Comparison of ENCODE assay signal across 8 cellular contexts in the genomic region with DNA sequence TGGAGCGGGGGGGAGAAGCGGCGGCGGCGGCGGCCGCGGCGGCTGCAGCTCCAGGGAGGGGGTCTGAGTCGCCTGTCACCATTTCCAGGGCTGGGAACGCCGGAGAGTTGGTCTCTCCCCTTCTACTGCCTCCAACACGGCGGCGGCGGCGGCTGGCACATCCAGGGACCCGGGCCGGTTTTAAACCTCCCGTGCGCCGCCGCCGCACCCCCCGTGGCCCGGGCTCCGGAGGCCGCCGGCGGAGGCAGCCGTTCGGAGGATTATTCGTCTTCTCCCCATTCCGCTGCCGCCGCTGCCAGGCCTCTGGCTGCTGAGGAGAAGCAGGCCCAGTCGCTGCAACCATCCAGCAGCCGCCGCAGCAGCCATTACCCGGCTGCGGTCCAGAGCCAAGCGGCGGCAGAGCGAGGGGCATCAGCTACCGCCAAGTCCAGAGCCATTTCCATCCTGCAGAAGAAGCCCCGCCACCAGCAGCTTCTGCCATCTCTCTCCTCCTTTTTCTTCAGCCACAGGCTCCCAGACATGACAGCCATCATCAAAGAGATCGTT. TPM values are rescaled to one million over a fixed set of nuclear protein-coding genes. Genes with fewer than 3 reads are reported as not detected.
DNase-seq lines count a peak whose midpoint lies in the region; ATAC-seq, FAIRE-seq and TF ChIP-seq lines count a peak whose summit lies in the region.
"Not testable (repeated sequence)": the region's sequence is repeated elsewhere in the genome, so short reads cannot be mapped to it uniquely, and the experiment has no call there.

No MANE protein-coding gene starts in this region.

- BruUV-seq in A673 (replicated peaks; lab: Mats Ljungman, UMichigan); K562 (replicated peaks; lab: Mats Ljungman, UMichigan): not testable (repeated sequence)

- TF ChIP-seq POLR2A in K562 (conservative IDR thresholded peaks at IDR 0.05): not testable (repeated sequence)

- FAIRE-seq in K562 (lab: Jason Lieb, UNC): not testable (repeated sequence)

- TF ChIP-seq RAD21 in K562 (CRISPR knock-in tag; conservative IDR thresholded peaks at IDR 0.05 in 1 of 2, IDR thresholded peaks at IDR 0.05 in 1 of 2): not testable (repeated sequence)

- peak overlapping the region; percentile 91 for H3K27ac ChIP-seq in A673 (ENCODE audit: low read depth, low read length, poor library complexity, severe bottlenecking)
- H3K27ac ChIP-seq in K562 (ENCODE audit: extremely low read depth, low read depth, low read length): peak overlapping the region; percentile 79
- H3K27ac ChIP-seq in skin epidermis: peak overlapping the region; percentile 86 to 100 (median 96)

- WGBS in K562 (ENCODE audit: insufficient coverage, low coverage, missing lambda C conversion rate): 0% methylated on average over 14 of the region's 47 CpGs

- not testable (repeated sequence) for H3K27me3 ChIP-seq in A673 (replicated peaks; ENCODE audit: insufficient read depth, low read depth, low read length, poor library complexity); K562 (ENCODE audit: control insufficient read depth in 2 of 2, insufficient read depth in 2 of 2, low read length in 2 of 2)

- H3K36me3 ChIP-seq in A673 (ENCODE audit: insufficient read depth, low read length, poor library complexity, severe bottlenecking); K562 (ENCODE audit: control insufficient read depth, insufficient read depth, low read length): not testable (repeated sequence)

- ATAC-seq in GM21717 (IDR thresholded peaks at IDR 0.05; ENCODE audit: unreplicated experiment) (peak; percentile 3), K562 (peak; percentile 3; the same call in 2 of the 3 replicates)
- not testable (repeated sequence) for ATAC-seq in memory B cell (ENCODE audit: low read depth)

- peak overlapping the region; percentile 86 for H3K4me2 ChIP-seq in K562 (ENCODE audit: insufficient read depth, low read length)

- not testable (repeated sequence) for TF ChIP-seq CTCF in A673 (conservative IDR thresholded peaks at IDR 0.05; ENCODE audit: low read depth, low read length); K562 (IDR thresholded peaks at IDR 0.05 in 2 of 3, conservative IDR thresholded peaks at IDR 0.05 in 1 of 3; ENCODE audit: insufficient read depth in 2 of 3, low read depth in 1 of 3, low read length in 3 of 3); foreskin fibroblast (IDR thresholded peaks at IDR 0.05; ENCODE audit: low read depth, low read length)

- TF ChIP-seq EP300 in K562 (IDR thresholded peaks at IDR 0.05; ENCODE audit: low read length): not testable (repeated sequence)

- H3K4me3 ChIP-seq in A673 (ENCODE audit: low read depth, low read length, poor library complexity, severe bottlenecking) (peak overlapping the region; percentile 80), K562 (peak overlapping the region; percentile 88), foreskin fibroblast (ENCODE audit: low read depth in 1 of 2, low read length in 2 of 2) (peak overlapping the region; percentile 98), skin epidermis (peak overlapping the region; percentile 66 to 93 (median 77))

- POLR2A ChIA-PET in A673 (lab: Charles Lee; ENCODE audit: low non-redundant PET): not testable (repeated sequence)
- POLR2A ChIA-PET in activated CD4-positive, alpha-beta memory T cell treated with anti-CD3 and anti-CD28 coated beads for 36 hours (lab: Charles Lee): interaction anchor here (1.1 to 4.9 kb wide), 5 partner anchors 46 to 525 kb away, joined by 3 to 33 read pairs (median 10); partner anchors contain the start of gene ATAD1
- POLR2A ChIA-PET in K562 (lab: Yijun Ruan, JAX): interaction anchor here (0.6 to 2.6 kb wide), 4 partner anchors 8 to 202 kb away, joined by 3 to 11 read pairs (median 3); no protein-coding TSS in a partner anchor

- not testable (repeated sequence) for H3K9me1 ChIP-seq in K562 (ENCODE audit: control insufficient read depth, insufficient read depth, low read length)

- in situ Hi-C loops in K562 (cut with MboI): loop anchor here (25.0 kb wide), 1 partner anchor 223 kb away; no protein-coding TSS in a partner anchor

- peaks cover 15% of the 10 kb centered on the region for H3K36me3 Mint-ChIP-seq in activated CD4-positive, alpha-beta memory T cell treated with anti-CD3 and anti-CD28 coated beads for 36 hours
- H3K36me3 Mint-ChIP-seq in memory B cell: not testable (repeated sequence)

- peaks cover 46% of the 10 kb centered on the region for H3K4me1 Mint-ChIP-seq in activated CD4-positive, alpha-beta memory T cell treated with anti-CD3 and anti-CD28 coated beads for 36 hours (ENCODE audit: low read depth)
- H3K4me1 Mint-ChIP-seq in memory B cell: peaks cover 36% of the 10 kb centered on the region

- DNase-seq in A673 (ENCODE audit: low spot score): peak; percentile 34
- peak; percentile 47 for DNase-seq in NCI-H82 (lab: John Stamatoyannopoulos, UW)
- DNase-seq in activated CD4-positive, alpha-beta memory T cell treated with anti-CD3 and anti-CD28 coated beads for 36 hours: peak; percentile 44
- peak in 1 of 4 experiments; percentile 16 for DNase-seq in K562 (ENCODE audit: extremely low read depth in 1 of 4, low spot score in 3 of 4)
- DNase-seq in foreskin fibroblast: peak in 1 of 2 donors; percentile 37
- peak; percentile 21 to 39 for DNase-seq in memory B cell (ENCODE audit: low spot score in 2 of 2)

- peak overlapping the region; percentile 78 to 90 for H3K9ac ChIP-seq in K562 (ENCODE audit: insufficient read depth in 1 of 2, low read depth in 2 of 2, low read length in 2 of 2)

- H3K4me1 ChIP-seq in A673 (ENCODE audit: insufficient read depth, low read length, poor library complexity, severe bottlenecking) (peaks cover 18% of the 10 kb centered on the region), K562 (replicated peaks in 1 of 2; ENCODE audit: control insufficient read depth in 2 of 2, insufficient read depth in 2 of 2, low read length in 2 of 2) (peaks cover 3 to 11% of the 10 kb centered on the region in 2 experiments; a peak in 4 of 5 replicates)

- H2AFZ ChIP-seq in K562 (ENCODE audit: low read depth, low read length): not testable (repeated sequence)

- H3K9me3 ChIP-seq in A673 (ENCODE audit: low read depth, low read length, poor library complexity, severe bottlenecking); K562 (replicated peaks; ENCODE audit: control insufficient read depth, insufficient read depth, low read depth, low read length): not testable (repeated sequence)

- peaks cover 54% of the 10 kb centered on the region for H3K79me2 ChIP-seq in K562 (ENCODE audit: control insufficient read depth, insufficient read depth, low read length)

- H4K20me1 ChIP-seq in K562 (replicated peaks; ENCODE audit: control insufficient read depth, insufficient read depth, low read length): peaks cover 11% of the 10 kb centered on the region; the same call in 1 of the 2 replicates

- H3K9me3 Mint-ChIP-seq in activated CD4-positive, alpha-beta memory T cell treated with anti-CD3 and anti-CD28 coated beads for 36 hours; memory B cell: not testable (repeated sequence)

- intact Hi-C loops in A673 (cut with micrococcal nuclease; ENCODE audit: unreplicated experiment) (loop anchor here (5.0 to 10.0 kb wide), 3 partner anchors 111 to 688 kb away; partner anchors contain the start of gene PAPSS2), K562 (cut with micrococcal nuclease) (loop anchor here (2.0 to 5.0 kb wide), 3 partner anchors 15 to 523 kb away; partner anchors contain the start of gene ATAD1)
- intact Hi-C loops in activated CD4-positive, alpha-beta memory T cell treated with anti-CD3 and anti-CD28 coated beads for 36 hours (cut with micrococcal nuclease): loop anchor here (2.0 to 10.0 kb wide), 8 partner anchors 201 to 1388 kb away; partner anchors contain the start of genes FAS, LIPA and PAPSS2

- peak overlapping the region; percentile 90 for H3K4me3 Mint-ChIP-seq in activated CD4-positive, alpha-beta memory T cell treated with anti-CD3 and anti-CD28 coated beads for 36 hours
- peak overlapping the region; percentile 97 for H3K4me3 Mint-ChIP-seq in memory B cell

- not testable (repeated sequence) for H3K27me3 Mint-ChIP-seq in activated CD4-positive, alpha-beta memory T cell treated with anti-CD3 and anti-CD28 coated beads for 36 hours; memory B cell

- H3K27ac Mint-ChIP-seq in activated CD4-positive, alpha-beta memory T cell treated with anti-CD3 and anti-CD28 coated beads for 36 hours: peak overlapping the region; percentile 94
- H3K27ac Mint-ChIP-seq in memory B cell: peak overlapping the region; percentile 93

- CTCF ChIA-PET in A673 (lab: Charles Lee); activated CD4-positive, alpha-beta memory T cell treated with anti-CD3 and anti-CD28 coated beads for 36 hours (lab: Charles Lee): not testable (repeated sequence)
- CTCF ChIA-PET in K562 (lab: Yijun Ruan, JAX; ENCODE audit: low intra/inter-chr PET ratio): interaction anchor here (0.7 kb wide), 1 partner anchor 8 kb away, joined by 3 read pairs; no protein-coding TSS in a partner anchor

RNA-seq across cellular contexts. Expression of gene PTEN, which starts 0.6 kb away (rescaled TPM):
- total RNA-seq in A673 (2021) (66.0 and 66.4 TPM in 2 replicates), K562 (2014; rRNA removed) (16.9 and 22.2 TPM in 2 replicates), K562 (2014; rRNA removed; fragmentation: Illumina TruSeq; extraction: Trizol) (56.9 and 58.5 TPM in 2 replicates), K562 (2015; rRNA removed; fragmentation: Illumina TruSeq; extraction: Trizol) (52.7 and 56.4 TPM in 2 replicates), K562 (2021) (25.0 and 28.4 TPM in 2 replicates)
- 10 to 100 TPM; 31.9 to 36.8 TPM for total RNA-seq in activated CD4-positive, alpha-beta memory T cell treated with anti-CD3 and anti-CD28 coated beads for 36 hours
- 26.5 and 143 TPM in 2 replicates for total RNA-seq in K562 (2011; cell fraction: chromatin; rRNA removed; ENCODE audit: low replicate concordance)
- total RNA-seq in K562 (2011; cell fraction: nucleolus; rRNA removed): 16.0 and 23.8 TPM in 2 replicates
- 61.3 and 94.4 TPM in 2 replicates for total RNA-seq in K562 (2011; cell fraction: nucleoplasm; rRNA removed)
- polyA plus RNA-seq in K562 (2011; rRNA removed) (24.2 and 25.0 TPM in 2 replicates), K562 (2014; fragmentation: Illumina TruSeq; extraction: Trizol) (15.6 and 15.7 TPM in 2 replicates), K562 (2014; fragmentation: Nextera tagmentation; extraction: Ambion mirVana) (10 to 100 TPM in 1 of 2 experiments, 1 to 10 TPM in 1; 8.4 to 12.8 TPM), K562 (2014; rRNA removed) (13.1 and 18.5 TPM in 2 replicates)
- 3.4 and 4.9 TPM in 2 replicates for polyA plus RNA-seq in K562 (2011; cell fraction: cytosol; rRNA removed)
- 12.9 and 20.9 TPM in 2 replicates for polyA plus RNA-seq in K562 (2011; cell fraction: nucleus; rRNA removed)
- polyA plus RNA-seq in K562 (2012): 17.3 and 29.7 TPM in 2 replicates
- polyA minus RNA-seq in K562 (2011; rRNA and poly(A)+ RNA removed): 78.7 and 109 TPM in 2 replicates
- 24.5 and 44.1 TPM in 2 replicates for polyA minus RNA-seq in K562 (2011; cell fraction: cytosol; rRNA and poly(A)+ RNA removed)
- 54.4 and 127 TPM in 2 replicates for polyA minus RNA-seq in K562 (2011; cell fraction: nucleus; rRNA and poly(A)+ RNA removed)

RNA-seq across cellular contexts. Expression of gene KLLN, which starts 0.7 kb away (rescaled TPM):
- total RNA-seq in A673 (2021) (0.32 and 0.37 TPM in 2 replicates), K562 (2014; rRNA removed) (0.09 and 0.41 TPM in 2 replicates), K562 (2014; rRNA removed; fragmentation: Illumina TruSeq; extraction: Trizol) (0.22 and 0.29 TPM in 2 replicates), K562 (2015; rRNA removed; fragmentation: Illumina TruSeq; extraction: Trizol) (0.25 and 0.34 TPM in 2 replicates), K562 (2021) (0.25 and 0.40 TPM in 2 replicates)
- under 1 TPM; 0.19 to 0.29 TPM for total RNA-seq in activated CD4-positive, alpha-beta memory T cell treated with anti-CD3 and anti-CD28 coated beads for 36 hours
- total RNA-seq in K562 (2011; cell fraction: chromatin; rRNA removed; ENCODE audit: low replicate concordance): 0.42 and 0.51 TPM in 2 replicates
- 0.39 and 0.50 TPM in 2 replicates for total RNA-seq in K562 (2011; cell fraction: nucleolus; rRNA removed)
- total RNA-seq in K562 (2011; cell fraction: nucleoplasm; rRNA removed): 0.37 and 0.84 TPM in 2 replicates
- polyA plus RNA-seq in K562 (2011; rRNA removed) (0.07 and 0.08 TPM in 2 replicates), K562 (2014; fragmentation: Illumina TruSeq; extraction: Trizol) (0.22 and 0.29 TPM in 2 replicates), K562 (2014; fragmentation: Nextera tagmentation; extraction: Ambion mirVana) (under 1 TPM; 0.29 to 0.35 TPM), K562 (2014; rRNA removed) (0.08 and 0.32 TPM in 2 replicates)
- polyA plus RNA-seq in K562 (2011; cell fraction: cytosol; rRNA removed): 0.10 and 0.12 TPM in 2 replicates
- 0.07 and 0.08 TPM in 2 replicates for polyA plus RNA-seq in K562 (2011; cell fraction: nucleus; rRNA removed)
- 0.21 and 0.44 TPM in 2 replicates for polyA plus RNA-seq in K562 (2012)
- polyA minus RNA-seq in K562 (2011; rRNA and poly(A)+ RNA removed): 0.18 and 0.24 TPM in 2 replicates
- polyA minus RNA-seq in K562 (2011; cell fraction: cytosol; rRNA and poly(A)+ RNA removed): not detected in 2 replicates
- 0.54 and 0.89 TPM in 2 replicates for polyA minus RNA-seq in K562 (2011; cell fraction: nucleus; rRNA and poly(A)+ RNA removed)

RNA-seq across cellular contexts. Expression of gene ATAD1, which starts 46.0 kb away (rescaled TPM):
- 48.6 and 51.6 TPM in 2 replicates for total RNA-seq in A673 (2021)
- 10 to 100 TPM; 39.4 to 42.8 TPM for total RNA-seq in activated CD4-positive, alpha-beta memory T cell treated with anti-CD3 and anti-CD28 coated beads for 36 hours
- 26.9 and 67.3 TPM in 2 replicates for total RNA-seq in K562 (2011; cell fraction: chromatin; rRNA removed; ENCODE audit: low replicate concordance)
- total RNA-seq in K562 (2011; cell fraction: nucleolus; rRNA removed): 14.2 and 17.1 TPM in 2 replicates
- total RNA-seq in K562 (2011; cell fraction: nucleoplasm; rRNA removed): 30.2 and 34.9 TPM in 2 replicates
- total RNA-seq in K562 (2014; rRNA removed): 11.3 and 13.9 TPM in 2 replicates
- total RNA-seq in K562 (2014; rRNA removed; fragmentation: Illumina TruSeq; extraction: Trizol): 33.8 and 42.0 TPM in 2 replicates
- 24.5 and 26.8 TPM in 2 replicates for total RNA-seq in K562 (2015; rRNA removed; fragmentation: Illumina TruSeq; extraction: Trizol)
- total RNA-seq in K562 (2021): 28.9 and 33.2 TPM in 2 replicates
- 23.6 and 30.4 TPM in 2 replicates for polyA plus RNA-seq in K562 (2011; rRNA removed)
- polyA plus RNA-seq in K562 (2011; cell fraction: cytosol; rRNA removed): 4.1 and 10.3 TPM in 2 replicates
- polyA plus RNA-seq in K562 (2011; cell fraction: nucleus; rRNA removed): 5.6 and 8.9 TPM in 2 replicates
- polyA plus RNA-seq in K562 (2012): 16.8 and 18.9 TPM in 2 replicates
- 21.6 and 26.8 TPM in 2 replicates for polyA plus RNA-seq in K562 (2014; fragmentation: Illumina TruSeq; extraction: Trizol)
- 10 to 100 TPM; 27.3 to 31.0 TPM for polyA plus RNA-seq in K562 (2014; fragmentation: Nextera tagmentation; extraction: Ambion mirVana)
- 16.9 and 18.9 TPM in 2 replicates for polyA plus RNA-seq in K562 (2014; rRNA removed)
- 39.5 and 40.0 TPM in 2 replicates for polyA minus RNA-seq in K562 (2011; rRNA and poly(A)+ RNA removed)
- polyA minus RNA-seq in K562 (2011; cell fraction: cytosol; rRNA and poly(A)+ RNA removed): 12.5 and 15.4 TPM in 2 replicates
- 9.7 and 16.1 TPM in 2 replicates for polyA minus RNA-seq in K562 (2011; cell fraction: nucleus; rRNA and poly(A)+ RNA removed)
